ENCODE assay signal across 9 cellular contexts in the genomic region with DNA sequence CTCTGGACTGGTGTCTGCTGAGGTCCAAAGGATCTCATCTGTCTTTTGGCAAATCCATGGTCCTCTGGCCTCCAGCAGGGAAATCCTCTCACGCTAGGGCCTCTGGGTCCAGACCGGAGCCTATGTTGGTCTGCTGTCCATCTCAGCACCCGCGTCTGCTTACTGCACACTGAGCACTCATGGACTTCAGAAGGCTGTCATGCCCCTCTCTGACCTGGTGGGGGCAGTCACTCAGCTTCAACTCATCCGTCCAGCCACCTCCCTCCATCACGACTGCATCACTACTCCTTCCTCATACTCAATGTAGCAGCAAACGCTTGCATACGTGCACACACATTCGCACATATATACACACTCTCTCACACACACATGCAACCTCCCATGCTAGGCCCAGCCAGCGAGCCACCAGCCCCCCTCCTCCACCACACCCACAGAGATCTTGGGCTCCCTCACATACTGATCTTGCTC. TPM values are rescaled to one million over a fixed set of nuclear protein-coding genes. Genes with fewer than 3 reads are reported as not detected.
A peak's percentile ranks its signal among the peaks of the same experiment; 100 is the strongest.
DNase-seq lines count a peak whose midpoint lies in the region; ATAC-seq, FAIRE-seq and TF ChIP-seq lines count a peak whose summit lies in the region.
"Had no signal": no experiment of that assay in that cellular context is flagged by ENCODE, and none has a peak within 500 bp of the region (broad histone marks: within the 10 kb centered on the region; RNA-seq: fewer than 3 reads in every experiment).

No MANE protein-coding gene starts in this region.

- no peaks in the 10 kb centered on the region for H3K27me3 ChIP-seq in upper lobe of right lung

- intact Hi-C loops in upper lobe of right lung (cut with DNase I): no loop called here

- H3K36me3 Mint-ChIP-seq in activated T-helper 17 cell treated with anti-CD3 and anti-CD28 coated beads, Interleukin-2, amount 50 U/mL, for 72 hours (ENCODE audit: low read depth): no peaks in the 10 kb centered on the region
- H3K36me3 Mint-ChIP-seq: naive thymus-derived CD8-positive, alpha-beta T cell had no signal

- no peaks in the 10 kb centered on the region for H3K9me3 ChIP-seq in upper lobe of right lung

- peaks cover 5% of the 10 kb centered on the region for H3K27me3 Mint-ChIP-seq in activated T-helper 17 cell treated with anti-CD3 and anti-CD28 coated beads, Interleukin-2, amount 50 U/mL, for 72 hours
- H3K27me3 Mint-ChIP-seq: naive thymus-derived CD8-positive, alpha-beta T cell had no signal

- TF ChIP-seq CTCF in AG09319 (IDR thresholded peaks at IDR 0.05; ENCODE audit: low read depth, low read length) (peak; percentile 32), upper lobe of right lung (IDR thresholded peaks at IDR 0.05) (peak; percentile 42)

- DNase-seq in AG09319 (ENCODE audit: extremely low read depth, low read depth) (no peak), GM18507 (ENCODE audit: extremely low spot score, insufficient read length, low read depth) (peak; percentile 71), NCI-H460 (ENCODE audit: extremely low read depth, low read depth) (peak; percentile 17), kidney tubule cell (ENCODE audit: low spot score) (peak; percentile 54), upper lobe of right lung (no peak), NCI-H524 treated with DMSO at 0.1 percent for 48 hours (lab: John Stamatoyannopoulos, UW) (no peak)

- no peak overlapping the region for H3K4me3 ChIP-seq in upper lobe of right lung

- H3K4me1 ChIP-seq in upper lobe of right lung: no peaks in the 10 kb centered on the region

- no peak overlapping the region for H3K4me3 Mint-ChIP-seq in activated T-helper 17 cell treated with anti-CD3 and anti-CD28 coated beads, Interleukin-2, amount 50 U/mL, for 72 hours
- H3K4me3 Mint-ChIP-seq: naive thymus-derived CD8-positive, alpha-beta T cell had no signal

- peak; percentile 94 for ATAC-seq in HG02763 (IDR thresholded peaks at IDR 0.05; ENCODE audit: unreplicated experiment)
- ATAC-seq in activated T-helper 17 cell treated with anti-CD3 and anti-CD28 coated beads, Interleukin-2, amount 50 U/mL, for 72 hours (replicated peaks): peak; percentile 93
- ATAC-seq in upper lobe of right lung: peak; percentile 93
- ATAC-seq: naive thymus-derived CD8-positive, alpha-beta T cell had no signal

- H3K4me1 Mint-ChIP-seq in activated T-helper 17 cell treated with anti-CD3 and anti-CD28 coated beads, Interleukin-2, amount 50 U/mL, for 72 hours: no peaks in the 10 kb centered on the region

- H3K27ac ChIP-seq in upper lobe of right lung: no peak overlapping the region

- no peak overlapping the region for H3K27ac Mint-ChIP-seq in activated T-helper 17 cell treated with anti-CD3 and anti-CD28 coated beads, Interleukin-2, amount 50 U/mL, for 72 hours
- H3K27ac Mint-ChIP-seq: naive thymus-derived CD8-positive, alpha-beta T cell had no signal

- H3K9me3 Mint-ChIP-seq in activated T-helper 17 cell treated with anti-CD3 and anti-CD28 coated beads, Interleukin-2, amount 50 U/mL, for 72 hours: no peaks in the 10 kb centered on the region
- H3K9me3 Mint-ChIP-seq: naive thymus-derived CD8-positive, alpha-beta T cell had no signal

- peak; percentile 96 for FAIRE-seq in GM18507 (lab: Jason Lieb, UNC)

- H3K36me3 ChIP-seq in upper lobe of right lung: no peaks in the 10 kb centered on the region

RNA-seq across cellular contexts. Expression of a gene that starts 33.3 kb away (rescaled TPM):
- total RNA-seq in NCI-H460 (2014; rRNA removed; shearing (Covaris generic)): not detected in 2 replicates
- polyA plus RNA-seq in NCI-H460 (2014; cell fraction: nucleus; rRNA removed): 0.22 TPM in 1 of 2 replicates, not detected in the other
- under 1 TPM; 0.64 to 0.71 TPM for total RNA-seq in activated T-helper 17 cell treated with anti-CD3 and anti-CD28 coated beads, Interleukin-2, amount 50 U/mL, for 72 hours
- total RNA-seq in upper lobe of right lung: 1.4 TPM
- polyA plus RNA-seq: naive thymus-derived CD8-positive, alpha-beta T cell had no signal

Comparison
In these comparisons a context has a peak if more than half of its experiments do, and no peak if none do; other contexts are left out.
1. DNase-seq: peak in GM18507 (single experiment), NCI-H460 (single experiment) and kidney tubule cell (single experiment); none in AG09319 (single experiment), upper lobe of right lung (single experiment) and NCI-H524 treated with DMSO at 0.1 percent for 48 hours (single experiment).
2. Peak in every context shown above with its lines, with median percentiles within 50 percentile points of each other: ATAC-seq.